Comparison of ENCODE assay signal across 9 cellular contexts in the genomic region with DNA sequence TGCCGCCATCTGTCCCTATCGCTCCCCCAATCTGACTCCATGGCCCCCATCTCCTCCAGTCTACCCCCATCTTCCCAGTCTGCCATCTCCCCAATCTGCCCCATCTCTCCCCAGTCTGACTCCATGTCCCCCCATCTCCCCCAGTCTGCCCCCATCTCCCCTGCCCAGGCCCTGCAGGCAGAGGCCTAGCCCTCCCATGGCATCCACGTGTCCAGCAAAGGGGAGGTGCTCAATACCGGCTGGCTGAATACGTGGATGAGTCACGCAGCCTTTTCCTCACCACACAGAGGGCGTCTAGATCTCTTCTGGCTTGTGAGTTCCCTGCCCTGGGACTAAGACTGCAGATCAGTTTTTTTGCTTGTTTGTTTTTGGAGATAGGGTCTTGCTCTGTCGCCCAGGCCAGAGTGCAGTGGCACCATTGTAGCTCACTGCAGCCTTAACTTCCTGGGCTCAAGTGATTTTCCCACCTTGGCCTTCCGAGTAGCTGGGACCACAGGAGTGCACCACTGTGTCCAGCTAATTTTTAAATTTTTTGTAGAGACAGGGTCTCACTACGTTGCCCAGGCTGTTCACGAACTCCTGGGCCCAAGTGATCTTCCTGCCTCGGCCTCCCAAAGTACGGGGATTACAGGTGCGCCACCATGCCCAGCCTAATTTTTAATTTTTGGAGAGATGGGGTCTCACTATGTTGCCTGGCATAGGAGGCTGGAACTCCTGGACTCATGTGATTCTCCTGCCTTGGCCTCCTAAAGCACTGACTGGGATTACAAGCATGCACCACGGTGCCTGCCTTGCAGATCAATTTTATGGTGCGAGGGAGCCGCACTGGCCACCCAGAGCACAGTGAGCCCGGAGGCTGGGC. TPM values are rescaled to one million over a fixed set of nuclear protein-coding genes. Genes with fewer than 3 reads are reported as not detected.
DNase-seq lines count a peak whose midpoint lies in the region; ATAC-seq and TF ChIP-seq lines count a peak whose summit lies in the region.
"Had no signal": no experiment of that assay in that cellular context is flagged by ENCODE, and none has a peak within 500 bp of the region (broad histone marks: within the 10 kb centered on the region; RNA-seq: fewer than 3 reads in every experiment).

No MANE protein-coding gene starts in this region.

- TF ChIP-seq CTCF in HCT116 (IDR thresholded peaks at IDR 0.05 in 2 of 3, conservative IDR thresholded peaks at IDR 0.05 in 1 of 3; ENCODE audit: borderline replicate concordance in 1 of 3, insufficient read depth in 1 of 3, low read depth in 2 of 3, low read length in 2 of 3), result no peak
- TF ChIP-seq CTCF in OCI-LY3 (IDR thresholded peaks at IDR 0.05; ENCODE audit: low read depth, low read length), result no peak

- H3K9ac ChIP-seq in HCT116 (ENCODE audit: low read length) (peak overlapping the region; percentile 81), OCI-LY3 (ENCODE audit: low read length) (peak overlapping the region; percentile 73)

- H4K20me1 ChIP-seq in HCT116 (ENCODE audit: insufficient read depth) (no peaks in the 10 kb centered on the region), OCI-LY3 (ENCODE audit: insufficient read depth, low read length) (peaks cover 5% of the 10 kb centered on the region; the same call in 1 of the 2 replicates)

- no peaks in the 10 kb centered on the region for H3K9me3 Mint-ChIP-seq in CD4-positive, CD25-positive, alpha-beta regulatory T cell

- POLR2A ChIA-PET in HCT116 (lab: Charles Lee), result no interaction called here

- ATAC-seq in CD4-positive, CD25-positive, alpha-beta regulatory T cell (ENCODE audit: low read depth in 2 of 2), result peak; percentile 69 to 72
- ATAC-seq in HCT116, result peak; percentile 87
- ATAC-seq in HG02840 (IDR thresholded peaks at IDR 0.05; ENCODE audit: low FRiP score, unreplicated experiment), result no peak

- H3K4me1 Mint-ChIP-seq in CD4-positive, CD25-positive, alpha-beta regulatory T cell, result peaks cover 8 to 54% (median 29%) of the 10 kb centered on the region in 4 donors

- peaks cover 3% of the 10 kb centered on the region for H3K36me3 Mint-ChIP-seq in CD4-positive, CD25-positive, alpha-beta regulatory T cell

- RAD21 ChIA-PET in HCT116 (lab: Charles Lee; ENCODE audit: low non-redundant PET in 1 of 2, low total read pairs in 2 of 2, uncharacterized antibody in 2 of 2, unreplicated experiment in 2 of 2), result no interaction called here

- peaks cover 35% of the 10 kb centered on the region for H3K4me1 ChIP-seq in CD4-positive, CD25-positive, alpha-beta regulatory T cell (ENCODE audit: control insufficient read depth, insufficient read depth, low read length, poor library complexity, severe bottlenecking)
- H3K4me1 ChIP-seq in HCT116 (ENCODE audit: control insufficient read depth in 1 of 2, insufficient read depth in 2 of 2, low read length in 2 of 2) (peaks cover 10 to 26% of the 10 kb centered on the region in 2 experiments), OCI-LY3 (ENCODE audit: low read length) (peaks cover 51% of the 10 kb centered on the region)

- intact Hi-C loops in HCT116 (cut with micrococcal nuclease), result no loop called here

- H2AFZ ChIP-seq in HCT116 (ENCODE audit: low read depth, low read length, poor library complexity, severe bottlenecking) (no peak overlapping the region), OCI-LY3 (ENCODE audit: low read depth, low read length) (no peak overlapping the region)

- no peaks in the 10 kb centered on the region for H3K9me2 ChIP-seq in HCT116 (ENCODE audit: insufficient read depth)

- CTCF ChIA-PET in HCT116 (lab: Charles Lee), result interaction anchor here (0.6 to 1.2 kb wide), 2 partner anchors 16 to 219 kb away, joined by 3 read pairs; partner anchors contain the start of gene GPR146

- H3K27ac ChIP-seq in CD4-positive, CD25-positive, alpha-beta regulatory T cell (ENCODE audit: insufficient read depth, low read length, poor library complexity, severe bottlenecking), result peak overlapping the region; percentile 86
- H3K27ac ChIP-seq in HCT116 (ENCODE audit: low read depth, low read length), result peak overlapping the region; percentile 92
- peak overlapping the region; percentile 35 for H3K27ac ChIP-seq in OCI-LY3 (ENCODE audit: low read length)

- peak overlapping the region; percentile 60 to 96 (median 91) for H3K27ac Mint-ChIP-seq in CD4-positive, CD25-positive, alpha-beta regulatory T cell

- no peaks in the 10 kb centered on the region for H3K27me3 Mint-ChIP-seq in CD4-positive, CD25-positive, alpha-beta regulatory T cell

- TSS peak; percentile 92 for BruUV-seq in HCT116 (replicated peaks; lab: Mats Ljungman, UMichigan)

- peak; percentile 38 to 79 (median 47) for DNase-seq in CD4-positive, CD25-positive, alpha-beta regulatory T cell
- peak; percentile 69 for DNase-seq in HCT116 (ENCODE audit: low read depth, low spot score)
- DNase-seq in activated T-cell treated with anti-CD3 and anti-CD28 coated beads for 48 hours (ENCODE audit: low read depth), result peak; percentile 58
- peak; percentile 89 to 92 for DNase-seq in erythroblast (lab: John Stamatoyannopoulos, UW)
- DNase-seq in mucosa of gallbladder (ENCODE audit: low spot score), result peak; percentile 90
- peak; percentile 12 to 40 for DNase-seq in stimulated activated CD8-positive, alpha-beta memory T cell treated with anti-CD3 and anti-CD28 coated beads, Interleukin-4, amount 100 ng/mL, for 4 hours (ENCODE audit: low read depth in 2 of 2, low spot score in 1 of 2)

- H3K4me2 ChIP-seq in HCT116 (ENCODE audit: low read length) (peak overlapping the region; percentile 82), OCI-LY3 (ENCODE audit: low read length) (peak overlapping the region; percentile 74)

- H3K9me3 ChIP-seq in CD4-positive, CD25-positive, alpha-beta regulatory T cell (ENCODE audit: control insufficient read depth in 2 of 2, low read length in 2 of 2), result no peaks in the 10 kb centered on the region
- H3K9me3 ChIP-seq in HCT116 (ENCODE audit: control insufficient read depth in 1 of 2, insufficient read depth in 1 of 2, low read depth in 1 of 2, low read length in 2 of 2), result no peaks in the 10 kb centered on the region
- no peaks in the 10 kb centered on the region for H3K9me3 ChIP-seq in OCI-LY3 (ENCODE audit: insufficient read depth, low read length)

- TF ChIP-seq POLR2A in HCT116 (IDR thresholded peaks at IDR 0.05; ENCODE audit: borderline replicate concordance, extremely low read depth, insufficient read depth, insufficient read length) (no peak), erythroblast (IDR thresholded peaks at IDR 0.05; ENCODE audit: low read length) (no peak)

- H3K4me3 Mint-ChIP-seq in CD4-positive, CD25-positive, alpha-beta regulatory T cell, result peak overlapping the region; percentile 81 to 90 (median 86)

- no peaks in the 10 kb centered on the region for H3K36me3 ChIP-seq in CD4-positive, CD25-positive, alpha-beta regulatory T cell (ENCODE audit: control insufficient read depth, insufficient read depth, low read length)
- H3K36me3 ChIP-seq in HCT116 (ENCODE audit: control insufficient read depth in 1 of 2, insufficient read depth in 2 of 2, low read length in 2 of 2), result peaks cover 0 to 9% of the 10 kb centered on the region in 2 experiments; a peak in 2 of 4 replicates
- H3K36me3 ChIP-seq in OCI-LY3 (replicated peaks; ENCODE audit: low read depth, low read length), result peaks cover 10% of the 10 kb centered on the region

- no peak for TF ChIP-seq RAD21 in HCT116 (IDR thresholded peaks at IDR 0.05; ENCODE audit: low read depth)

- peak overlapping the region; percentile 62 for H3K4me3 ChIP-seq in CD4-positive, CD25-positive, alpha-beta regulatory T cell (ENCODE audit: low read depth, low read length)
- H3K4me3 ChIP-seq in HCT116 (replicated peaks in 1 of 2; ENCODE audit: low read depth in 1 of 2, low read length in 2 of 2) (peak overlapping the region; percentile 49 to 73), OCI-LY3 (ENCODE audit: low read length) (peak overlapping the region; percentile 77)

- H3K79me2 ChIP-seq in HCT116 (ENCODE audit: insufficient read depth, low read length) (peaks cover 41% of the 10 kb centered on the region), OCI-LY3 (ENCODE audit: low read length) (peaks cover 17% of the 10 kb centered on the region)

- no peaks in the 10 kb centered on the region for H3K27me3 ChIP-seq in CD4-positive, CD25-positive, alpha-beta regulatory T cell (ENCODE audit: control insufficient read depth, insufficient read depth, low read length)
- no peaks in the 10 kb centered on the region for H3K27me3 ChIP-seq in HCT116 (ENCODE audit: insufficient read depth, low read length)
- H3K27me3 ChIP-seq in OCI-LY3 (ENCODE audit: low read depth, low read length), result no peaks in the 10 kb centered on the region

TF ChIP-seq in HCT116, 20 proteins besides CTCF, POLR2A, EP300 and RAD21 (continues in another document):
- TF ChIP-seq ZNF274 (IDR thresholded peaks at IDR 0.05; ENCODE audit: low read depth, low read length) (no peak), EZH2phosphoT487 (IDR thresholded peaks at IDR 0.05; ENCODE audit: borderline replicate concordance) (no peak), YY1 (IDR thresholded peaks at IDR 0.05; ENCODE audit: extremely low read depth, insufficient replicate concordance, low read depth, low read length) (no peak), CEBPB (IDR thresholded peaks at IDR 0.05; ENCODE audit: low read depth) (no peak), TCF7L2 (IDR thresholded peaks at IDR 0.05; ENCODE audit: borderline replicate concordance, extremely low read depth, insufficient read depth, insufficient read length) (no peak)

RNA-seq across cellular contexts. Expression of gene GPR146, which starts 15.3 kb away (rescaled TPM):
- total RNA-seq in CD4-positive, CD25-positive, alpha-beta regulatory T cell, result 21.5 TPM
- polyA plus RNA-seq in CD4-positive, CD25-positive, alpha-beta regulatory T cell, result 10 to 100 TPM; 14.1 to 26.4 (median 19.4) TPM
- total RNA-seq in HCT116 (2021; ENCODE audit: unreplicated experiment), result 2.4 TPM
- polyA plus RNA-seq in HCT116 (2012), result 2.6 and 3.0 TPM in 2 replicates
- 8.3 TPM for total RNA-seq in mucosa of gallbladder

RNA-seq across cellular contexts. Expression of gene CYP2W1, which starts 46.0 kb away (rescaled TPM):
- not detected for total RNA-seq in CD4-positive, CD25-positive, alpha-beta regulatory T cell
- polyA plus RNA-seq in CD4-positive, CD25-positive, alpha-beta regulatory T cell, result not detected
- total RNA-seq in HCT116 (2021; ENCODE audit: unreplicated experiment), result not detected
- polyA plus RNA-seq in HCT116 (2012), result 0.08 and 0.12 TPM in 2 replicates
- 0.46 TPM for total RNA-seq in mucosa of gallbladder
- total RNA-seq: T-helper 1 cell treated with Interleukin-12 subunit alpha and Interleukin-12 subunit beta and Interleukin-4 antibody, amounts not matched to agents 30 ng/mL and 1 ng/mL, for 36 hours had no signal

RNA-seq across cellular contexts. Expression of gene COX19, which starts 53.7 kb away (rescaled TPM):
- 36.8 TPM for total RNA-seq in CD4-positive, CD25-positive, alpha-beta regulatory T cell
- polyA plus RNA-seq in CD4-positive, CD25-positive, alpha-beta regulatory T cell, result 10 to 100 TPM; 18.3 to 30.4 (median 24.8) TPM
- total RNA-seq in HCT116 (2021; ENCODE audit: unreplicated experiment), result 14.0 TPM
- polyA plus RNA-seq in HCT116 (2012), result 5.3 and 7.0 TPM in 2 replicates
- total RNA-seq in mucosa of gallbladder, result 12.1 TPM

RNA-seq across cellular contexts. Expression of gene GPER1, which starts 58.9 kb away (rescaled TPM):
- total RNA-seq in CD4-positive, CD25-positive, alpha-beta regulatory T cell, result not detected
- polyA plus RNA-seq in CD4-positive, CD25-positive, alpha-beta regulatory T cell, result under 1 TPM in 1 of 4 donors, not detected in 3; 0.10 TPM
- 1.2 TPM for total RNA-seq in HCT116 (2021; ENCODE audit: unreplicated experiment)
- polyA plus RNA-seq in HCT116 (2012), result 1.0 and 1.3 TPM in 2 replicates
- total RNA-seq in mucosa of gallbladder, result 4.7 TPM
- total RNA-seq: T-helper 1 cell treated with Interleukin-12 subunit alpha and Interleukin-12 subunit beta and Interleukin-4 antibody, amounts not matched to agents 30 ng/mL and 1 ng/mL, for 36 hours had no signal

Comparison
In these comparisons a context has a peak if more than half of its experiments do, and no peak if none do; other contexts are left out.
1. DNase-seq: peak in every context shown above with its lines; median percentile 90 in erythroblast; 90 in mucosa of gallbladder; 69 in HCT116; 58 in activated T-cell treated with anti-CD3 and anti-CD28 coated beads for 48 hours; 47 in CD4-positive, CD25-positive, alpha-beta regulatory T cell; 26 in stimulated activated CD8-positive, alpha-beta memory T cell treated with anti-CD3 and anti-CD28 coated beads, Interleukin-4, amount 100 ng/mL, for 4 hours.
2. H3K27ac ChIP-seq: peak in every context shown above with its lines; median percentile 92 in HCT116; 86 in CD4-positive, CD25-positive, alpha-beta regulatory T cell; 35 in OCI-LY3.